In the genomic region with DNA sequence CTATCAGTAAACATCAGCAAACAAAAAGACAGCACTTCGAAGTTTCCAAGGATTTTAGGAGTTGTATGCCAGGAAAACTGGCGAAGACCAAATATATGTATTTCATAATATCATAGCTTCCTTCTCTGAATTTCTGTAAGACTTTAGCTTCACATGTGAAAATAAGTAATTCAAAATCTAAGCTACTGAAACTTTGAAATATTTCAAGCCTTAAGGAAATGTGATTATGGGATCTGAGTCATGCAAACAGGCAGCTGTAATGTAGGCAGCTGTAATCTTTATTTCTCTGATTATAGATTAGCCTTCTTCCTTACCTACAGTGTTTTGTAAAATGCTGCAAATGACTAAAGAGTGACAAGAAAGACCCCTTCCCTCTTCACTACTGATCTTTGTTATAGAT, we compare ENCODE assay signal across 24 cellular contexts.
A peak's percentile ranks its signal among the peaks of the same experiment; 100 is the strongest.
DNase-seq lines count a peak whose midpoint lies in the region; ATAC-seq, FAIRE-seq and TF ChIP-seq lines count a peak whose summit lies in the region.
"Had no signal": no experiment of that assay in that cellular context is flagged by ENCODE, and none has a peak within 500 bp of the region (broad histone marks: within the 10 kb centered on the region; RNA-seq: fewer than 3 reads in every experiment).

No MANE protein-coding gene starts in this region.

- peaks cover 59% of the 10 kb centered on the region for H3K4me1 Mint-ChIP-seq in osteocyte (ENCODE audit: unreplicated experiment)

- no peak for ATAC-seq in upper lobe of left lung (ENCODE audit: low FRiP score in 2 of 2)
- ATAC-seq in stimulated activated naive CD8-positive, alpha-beta T cell treated with anti-CD3 and anti-CD28 coated beads, Interleukin-15, Interleukin-2, amounts not matched to agents 100 U/mL and 50 U/mL, for 24 hours: no peak

- TF ChIP-seq POLR2A in upper lobe of left lung (IDR thresholded peaks at IDR 0.05) (no peak), GM12891 (IDR thresholded peaks at IDR 0.05; ENCODE audit: low read depth, low read length) (no peak)

- H3K4me3 ChIP-seq in GM23248: no peak overlapping the region
- H3K4me3 ChIP-seq in adipocyte (ENCODE audit: low read length): no peak overlapping the region
- H3K4me3 ChIP-seq in fibroblast of the aortic adventitia (ENCODE audit: low read depth, low read length): no peak overlapping the region
- H3K4me3 ChIP-seq in upper lobe of left lung: no peak overlapping the region
- H3K4me3 ChIP-seq: BLaER1 treated with 17β-estradiol and CSF1 and Interleukin-3, amounts not matched to agents 10 nM and 100 nM; HAP-1 had no signal

- no peak overlapping the region for H3K4me2 ChIP-seq in GM23248 (ENCODE audit: unreplicated experiment)
- H3K4me2 ChIP-seq: BLaER1 treated with 17β-estradiol and CSF1 and Interleukin-3, amounts not matched to agents 10 nM and 100 nM; KMS-11 had no signal

- H3K79me2 ChIP-seq in GM23248 (ENCODE audit: insufficient read depth): no peaks in the 10 kb centered on the region

- TF ChIP-seq EP300 in upper lobe of left lung (IDR thresholded peaks at IDR 0.05): no peak

- H3K9me3 ChIP-seq in GM23248 (ENCODE audit: low read depth) (no peaks in the 10 kb centered on the region), adipocyte (ENCODE audit: control insufficient read depth, low read length) (no peaks in the 10 kb centered on the region), upper lobe of left lung (no peaks in the 10 kb centered on the region)
- H3K9me3 ChIP-seq: BLaER1 treated with 17β-estradiol and CSF1 and Interleukin-3, amounts not matched to agents 10 nM and 100 nM; HAP-1 had no signal

- H3K36me3 ChIP-seq in GM23248 (ENCODE audit: low read depth) (no peaks in the 10 kb centered on the region), adipocyte (ENCODE audit: control insufficient read depth, insufficient read depth, low read length, severe bottlenecking) (no peaks in the 10 kb centered on the region), upper lobe of left lung (no peaks in the 10 kb centered on the region)
- H3K36me3 ChIP-seq: BLaER1 treated with 17β-estradiol and CSF1 and Interleukin-3, amounts not matched to agents 10 nM and 100 nM; HAP-1 had no signal

- no peaks in the 10 kb centered on the region for H4K20me1 ChIP-seq in GM23248 (ENCODE audit: insufficient read depth)
- H4K20me1 ChIP-seq: BLaER1 treated with 17β-estradiol and CSF1 and Interleukin-3, amounts not matched to agents 10 nM and 100 nM had no signal

- in situ Hi-C loops in GM23248 (cut with MboI): no loop called here

- H3K27ac ChIP-seq in GM23248: no peak overlapping the region
- H3K27ac ChIP-seq in upper lobe of left lung: no peak overlapping the region
- H3K27ac ChIP-seq: BLaER1 treated with 17β-estradiol and CSF1 and Interleukin-3, amounts not matched to agents 10 nM and 100 nM; KMS-11 had no signal

- H3K36me3 Mint-ChIP-seq in osteocyte (ENCODE audit: unreplicated experiment): peaks cover 3% of the 10 kb centered on the region

- no peaks in the 10 kb centered on the region for H3F3A ChIP-seq in GM23248 (ENCODE audit: insufficient read depth)

- H3K9me3 Mint-ChIP-seq in osteocyte (ENCODE audit: unreplicated experiment): peaks cover 16% of the 10 kb centered on the region
- H3K9me3 Mint-ChIP-seq: CD4-positive, alpha-beta T cell; HFFc6 had no signal

- no peak overlapping the region for H2AFZ ChIP-seq in GM23248

- no peak for FAIRE-seq in GM12891 (lab: Jason Lieb, UNC)
- FAIRE-seq: D721Med had no signal

- peak overlapping the region; percentile 27 for H3K27ac Mint-ChIP-seq in osteocyte (ENCODE audit: unreplicated experiment)
- H3K27ac Mint-ChIP-seq: CD4-positive, alpha-beta T cell; HFFc6 had no signal

- H3K4me1 ChIP-seq in GM23248 (ENCODE audit: insufficient read depth) (peaks cover 4% of the 10 kb centered on the region; the same call in 1 of the 2 replicates), adipocyte (ENCODE audit: control insufficient read depth, insufficient read depth, low read length) (no peaks in the 10 kb centered on the region), upper lobe of left lung (no peaks in the 10 kb centered on the region)
- H3K4me1 ChIP-seq: HAP-1 had no signal

- no peak overlapping the region for H3K4me3 Mint-ChIP-seq in osteocyte (ENCODE audit: unreplicated experiment)
- H3K4me3 Mint-ChIP-seq: CD4-positive, alpha-beta T cell; HFFc6 had no signal

- H3K27me3 Mint-ChIP-seq in osteocyte (ENCODE audit: unreplicated experiment): peaks cover 15% of the 10 kb centered on the region

- H3K9ac ChIP-seq in GM23248 (no peak overlapping the region), adipocyte (ENCODE audit: low read length) (no peak overlapping the region)
- H3K9ac ChIP-seq: BLaER1 treated with 17β-estradiol and CSF1 and Interleukin-3, amounts not matched to agents 10 nM and 100 nM; KMS-11 had no signal

- H3K27me3 ChIP-seq in GM23248 (replicated peaks; ENCODE audit: insufficient read depth) (no peaks in the 10 kb centered on the region), adipocyte (replicated peaks; ENCODE audit: control insufficient read depth, insufficient read depth, low read length) (no peaks in the 10 kb centered on the region), upper lobe of left lung (no peaks in the 10 kb centered on the region)
- H3K27me3 ChIP-seq: BLaER1 treated with 17β-estradiol and CSF1 and Interleukin-3, amounts not matched to agents 10 nM and 100 nM had no signal

- no peaks in the 10 kb centered on the region for H3K9me2 ChIP-seq in GM23248 (ENCODE audit: insufficient read depth)

- DNase-seq in GM23248: peak; percentile 18
- DNase-seq in adipocyte (ENCODE audit: low read depth): peak; percentile 36
- peak; percentile 19 for DNase-seq in fibroblast of the aortic adventitia (ENCODE audit: low read depth)
- DNase-seq in osteocyte (ENCODE audit: extremely low spot score, unreplicated experiment): no peak
- DNase-seq in activated CD8-positive, alpha-beta memory T cell treated with anti-CD3 and anti-CD28 coated beads, Interleukin-2, amount 50 U/mL, for 4 hours: no peak
- DNase-seq in upper lobe of left lung: no peak
- no peak for DNase-seq in GM12891 (ENCODE audit: insufficient read length, low spot score)
- DNase-seq in stimulated activated naive CD8-positive, alpha-beta T cell treated with anti-CD3 and anti-CD28 coated beads, Interleukin-15, Interleukin-2, amounts not matched to agents 100 U/mL and 50 U/mL, for 24 hours: no peak
- DNase-seq: AML-193; CD4-positive, alpha-beta T cell; GOT3; HFFc6; NCI-H1048; NCI-H1417; NCI-H1694; NCI-H2081; NCI-H2227 treated with DMSO at 0.1 percent for 48 hours; NCI-H526 treated with DMSO at 0.1 percent for 48 hours; RPMI8226; SHP77 had no signal

- WGBS in GM23248 (ENCODE audit: low coverage in 1 of 2, low lambda C conversion rate in 2 of 2, missing lambda C conversion rate in 2 of 2), 2 experiments: 81 to 86% methylated on average over 2 of the region's 2 CpGs
- 61 to 64% methylated on average over 2 of the region's 2 CpGs for WGBS in upper lobe of left lung, 2 donors

- no peak for TF ChIP-seq CTCF in fibroblast of the aortic adventitia (IDR thresholded peaks at IDR 0.05; ENCODE audit: insufficient read depth, low read length)
- TF ChIP-seq CTCF in osteocyte (IDR thresholded peaks at IDR 0.05): no peak
- TF ChIP-seq CTCF in upper lobe of left lung (IDR thresholded peaks at IDR 0.05): no peak

TF ChIP-seq in GM12891, 5 proteins besides CTCF, POLR2A, EP300 and RAD21:
- TF ChIP-seq PAX5 (IDR thresholded peaks at IDR 0.05; ENCODE audit: insufficient read depth, low read length, severe bottlenecking) (no peak), POU2F2 (IDR thresholded peaks at IDR 0.05; ENCODE audit: low read depth, low read length) (no peak), TAF1 (IDR thresholded peaks at IDR 0.05; ENCODE audit: low read depth, low read length) (no peak), POLR2AphosphoS5 (IDR thresholded peaks at IDR 0.05; ENCODE audit: low read depth, low read length) (no peak), SPI1 (IDR thresholded peaks at IDR 0.05; ENCODE audit: low read depth, low read length) (no peak)

Comparison
In these comparisons a context has a peak if more than half of its experiments do, and no peak if none do; other contexts are left out.
1. DNase-seq: peak in GM23248 (single experiment), adipocyte (single experiment) and fibroblast of the aortic adventitia (single experiment); none in osteocyte (single experiment), activated CD8-positive, alpha-beta memory T cell treated with anti-CD3 and anti-CD28 coated beads, Interleukin-2, amount 50 U/mL, for 4 hours (single experiment), upper lobe of left lung (0 of 2), GM12891 (single experiment) and stimulated activated naive CD8-positive, alpha-beta T cell treated with anti-CD3 and anti-CD28 coated beads, Interleukin-15, Interleukin-2, amounts not matched to agents 100 U/mL and 50 U/mL, for 24 hours (single experiment).